ENCODE assay signal across 18 cellular contexts in the genomic region with DNA sequence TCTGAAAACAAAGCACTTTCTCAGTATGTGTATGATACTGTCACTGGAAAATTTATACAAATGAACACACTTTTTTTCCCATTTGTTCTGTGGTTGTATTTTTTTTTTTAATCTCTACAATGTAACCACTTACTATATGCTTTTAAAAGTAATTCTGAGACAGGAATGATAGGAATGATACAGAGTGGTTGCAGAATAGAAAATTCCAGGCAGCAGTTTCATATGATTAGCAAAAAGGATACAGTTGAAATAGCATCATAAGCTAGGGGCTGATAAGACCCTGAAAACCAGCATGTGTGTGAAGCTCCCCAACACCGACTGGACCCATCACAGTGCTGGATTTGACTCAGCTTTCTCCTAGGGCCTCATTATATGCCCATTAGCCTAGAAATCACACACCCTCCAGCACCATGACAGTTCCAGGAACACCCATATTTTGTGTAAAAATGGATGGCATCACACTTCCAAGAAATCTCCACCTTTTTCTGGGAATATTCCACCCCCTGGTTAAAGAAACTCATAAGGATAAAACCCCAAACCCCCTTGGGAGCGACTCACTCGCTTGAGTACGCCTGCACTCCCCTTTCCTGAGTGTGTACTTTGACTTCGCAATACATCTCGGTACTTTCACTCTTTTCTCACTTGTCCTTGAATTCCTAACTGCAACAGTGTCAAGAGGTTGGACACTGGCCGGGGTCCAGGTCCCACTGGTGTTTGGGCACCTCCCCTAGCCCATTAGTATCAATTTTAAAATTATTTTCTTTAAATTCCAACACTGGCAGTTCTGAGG.
DNase-seq lines count a peak whose midpoint lies in the region; ATAC-seq and TF ChIP-seq lines count a peak whose summit lies in the region.
"Had no signal": no experiment of that assay in that cellular context is flagged by ENCODE, and none has a peak within 500 bp of the region (broad histone marks: within the 10 kb centered on the region; RNA-seq: fewer than 3 reads in every experiment).

No MANE protein-coding gene starts in this region.

- in situ Hi-C loops in IMR-90 (cut with MboI; ENCODE audit: low sequenced_read_pairs): no loop called here

- H3K14ac ChIP-seq in IMR-90 (replicated peaks; ENCODE audit: low read depth, low read length): no peak overlapping the region; the same call in 1 of the 2 replicates

- DNase-seq in AG04450 (ENCODE audit: low read depth, low spot score) (no peak), IMR-90 (peak; percentile 41), choroid plexus epithelial cell (ENCODE audit: low read depth) (peak; percentile 14), retinal pigment epithelial cell (ENCODE audit: low read depth) (peak; percentile 17), mesenteric fat pad (ENCODE audit: low spot score) (no peak)
- DNase-seq in activated naive CD4-positive, alpha-beta T cell treated with anti-CD3 and anti-CD28 coated beads, Interleukin-2, amount 50 U/mL, for 16 hours: no peak
- DNase-seq in effector memory CD8-positive, alpha-beta T cell: no peak
- DNase-seq: AML-193, DMS153, H7, NCI-H1436, NCI-H2029 treated with DMSO at 0.1 percent for 48 hours, NCI-H2171 treated with DMSO at 0.1 percent for 48 hours, NCI-H748 treated with DMSO at 0.1 percent for 48 hours, OCI-M1, SHP77 treated with DMSO at 0.1 percent for 48 hours had no signal

- dilution Hi-C loops in IMR-90 (cut with HindIII; ENCODE audit: low sequenced_read_pairs, unreplicated experiment): no loop called here

- H3K36me3 ChIP-seq in IMR-90 (ENCODE audit: control insufficient read depth, insufficient read depth, low read length): no peaks in the 10 kb centered on the region

- TF ChIP-seq RAD21 in IMR-90 (IDR thresholded peaks at IDR 0.05; ENCODE audit: low read length): no peak

- H3K18ac ChIP-seq in IMR-90 (ENCODE audit: low read depth, low read length): peak overlapping the region; percentile 42

- H2AK5ac ChIP-seq in IMR-90 (ENCODE audit: low read depth, low read length): no peak overlapping the region

- no peak for TF ChIP-seq CTCF in AG04450 (IDR thresholded peaks at IDR 0.05; ENCODE audit: low read depth, low read length)
- TF ChIP-seq CTCF in IMR-90 (conservative IDR thresholded peaks at IDR 0.05; ENCODE audit: low read depth, low read length): no peak
- TF ChIP-seq CTCF in choroid plexus epithelial cell (conservative IDR thresholded peaks at IDR 0.05; ENCODE audit: low read depth, low read length): no peak
- no peak for TF ChIP-seq CTCF in retinal pigment epithelial cell (conservative IDR thresholded peaks at IDR 0.05; ENCODE audit: low read depth, low read length)

- peak overlapping the region; percentile 31 for H3K27ac ChIP-seq in AG04450 (ENCODE audit: low read depth, low read length)
- H3K27ac ChIP-seq in IMR-90 (ENCODE audit: insufficient read depth, low read length): peak overlapping the region; percentile 22; the same call in 1 of the 2 replicates
- H3K27ac ChIP-seq: HL-60 had no signal

- no peak for TF ChIP-seq POLR2A in IMR-90 (IDR thresholded peaks at IDR 0.05; ENCODE audit: low read depth, low read length)

- H2AFZ ChIP-seq in IMR-90 (replicated peaks; ENCODE audit: low read length, poor library complexity): no peak overlapping the region

- H3K4ac ChIP-seq in IMR-90 (ENCODE audit: low read depth, low read length): peak overlapping the region; percentile 16; the same call in 1 of the 2 replicates

- intact Hi-C loops in IMR-90 (cut with micrococcal nuclease): no loop called here

- peak overlapping the region; percentile 10; the same call in 1 of the 2 replicates for H3K4me2 ChIP-seq in IMR-90 (ENCODE audit: low read depth, low read length)

- H3K4me1 Mint-ChIP-seq in effector memory CD8-positive, alpha-beta T cell (ENCODE audit: low read depth in 2 of 2): no peaks in the 10 kb centered on the region
- H3K4me1 Mint-ChIP-seq: CD14-positive monocyte had no signal

- H3K27me3 Mint-ChIP-seq in effector memory CD8-positive, alpha-beta T cell: no peaks in the 10 kb centered on the region

- H3K4me3 Mint-ChIP-seq in effector memory CD8-positive, alpha-beta T cell: no peak overlapping the region
- H3K4me3 Mint-ChIP-seq: CD14-positive monocyte had no signal

- H2BK120ac ChIP-seq in IMR-90 (ENCODE audit: low read depth, low read length): no peak overlapping the region

- no peaks in the 10 kb centered on the region for H3K9me3 ChIP-seq in AG04450 (ENCODE audit: control insufficient read depth, insufficient read depth, low read length)
- H3K9me3 ChIP-seq in IMR-90 (ENCODE audit: control insufficient read depth, insufficient read depth, low read length): no peaks in the 10 kb centered on the region

- peaks cover 5% of the 10 kb centered on the region for H3K4me1 ChIP-seq in IMR-90 (ENCODE audit: control insufficient read depth, insufficient read depth, low read length)

- no peak overlapping the region for H3K56ac ChIP-seq in IMR-90 (ENCODE audit: extremely low read depth, insufficient read depth, low read length)

- no peaks in the 10 kb centered on the region for H4K20me1 ChIP-seq in IMR-90 (ENCODE audit: insufficient read depth, low read length)

- H2AK9ac ChIP-seq in IMR-90 (replicated peaks; ENCODE audit: low read depth, low read length, poor library complexity): no peak overlapping the region

- H4K5ac ChIP-seq in IMR-90 (ENCODE audit: low read depth, low read length): peak overlapping the region; percentile 49

- H3K4me3 ChIP-seq in AG04450 (ENCODE audit: low read depth, low read length): no peak overlapping the region
- no peak overlapping the region for H3K4me3 ChIP-seq in IMR-90 (ENCODE audit: insufficient read depth, low read depth, low read length)
- H3K4me3 ChIP-seq in choroid plexus epithelial cell (ENCODE audit: low read depth, low read length): no peak overlapping the region
- no peak overlapping the region for H3K4me3 ChIP-seq in retinal pigment epithelial cell (ENCODE audit: low read length)

- CTCF ChIA-PET in AG04450 (lab: Charles Lee): no interaction called here
- CTCF ChIA-PET in IMR-90 (lab: Yijun Ruan, JAX): interaction anchor here (0.5 kb wide), 1 partner anchor 1316 kb away, joined by 3 read pairs; no protein-coding TSS in a partner anchor

- no peak overlapping the region for H3K9ac ChIP-seq in IMR-90 (ENCODE audit: low read depth, low read length)

- H3K79me1 ChIP-seq in IMR-90 (ENCODE audit: low read depth in 1 of 2, low read length in 2 of 2): no peaks in the 10 kb centered on the region

- no peak overlapping the region for H3K27ac Mint-ChIP-seq in effector memory CD8-positive, alpha-beta T cell
- H3K27ac Mint-ChIP-seq: CD14-positive monocyte had no signal

- no peak overlapping the region for H4K91ac ChIP-seq in IMR-90 (ENCODE audit: insufficient read depth, low read depth, low read length)

- 89% methylated on average over 5 of the region's 7 CpGs; no CpG with 5 or more reads in 1 of the 2 experiments for WGBS in IMR-90 (ENCODE audit: extremely low coverage in 2 of 2, insufficient read length in 1 of 2), 2 experiments

- H3K27me3 ChIP-seq in AG04450 (ENCODE audit: control insufficient read depth, insufficient read depth, low read length) (no peaks in the 10 kb centered on the region), IMR-90 (ENCODE audit: control insufficient read depth, insufficient read depth, low read length) (no peaks in the 10 kb centered on the region)

- no peaks in the 10 kb centered on the region for H3K36me3 Mint-ChIP-seq in effector memory CD8-positive, alpha-beta T cell (ENCODE audit: insufficient read depth)
- H3K36me3 Mint-ChIP-seq: CD14-positive monocyte had no signal

- H4K8ac ChIP-seq in IMR-90 (ENCODE audit: low read depth in 2 of 2, low read length in 2 of 2): peak overlapping the region in 1 of 2 experiments; percentile 21; a peak in 1 of 4 replicates

- H3K23ac ChIP-seq in IMR-90 (ENCODE audit: low read depth, low read length): no peak overlapping the region

- H2BK20ac ChIP-seq in IMR-90 (ENCODE audit: low read depth, low read length): peak overlapping the region; percentile 87

- no peak overlapping the region for H2BK15ac ChIP-seq in IMR-90 (ENCODE audit: low read depth, low read length)

- H2BK5ac ChIP-seq in IMR-90 (ENCODE audit: low read depth, low read length, poor library complexity, severe bottlenecking): no peak overlapping the region

- BruUV-seq in IMR-90 (replicated peaks; lab: Mats Ljungman, UMichigan): no TSS peak

- H3K9me3 Mint-ChIP-seq in effector memory CD8-positive, alpha-beta T cell: no peaks in the 10 kb centered on the region

- ATAC-seq in IMR-90 (ENCODE audit: low read depth): peak; percentile 80
- ATAC-seq in effector memory CD8-positive, alpha-beta T cell (replicated peaks): no peak

- POLR2A ChIA-PET in AG04450 (lab: Yijun Ruan, JAX): no interaction called here
- POLR2A ChIA-PET in IMR-90 (lab: Charles Lee; ENCODE audit: unreplicated experiment): interaction anchor here (0.6 kb wide), 1 partner anchor 15 kb away, joined by 14 read pairs; no protein-coding TSS in a partner anchor

- H3K9me1 ChIP-seq in IMR-90 (ENCODE audit: insufficient read depth, low read length): no peaks in the 10 kb centered on the region

TF ChIP-seq in IMR-90, 13 proteins besides CTCF, POLR2A, EP300 and RAD21:
- TF ChIP-seq RCOR1 (IDR thresholded peaks at IDR 0.05; ENCODE audit: insufficient replicate concordance, low read length): no peak
TF ChIP-seq in IMR-90: peak in this region for 0.

Comparison
In these comparisons a context has a peak if more than half of its experiments do, and no peak if none do; other contexts are left out.
1. DNase-seq: peak in IMR-90 (single experiment), choroid plexus epithelial cell (single experiment) and retinal pigment epithelial cell (single experiment); none in AG04450 (single experiment), activated naive CD4-positive, alpha-beta T cell treated with anti-CD3 and anti-CD28 coated beads, Interleukin-2, amount 50 U/mL, for 16 hours (single experiment), mesenteric fat pad (single experiment) and effector memory CD8-positive, alpha-beta T cell (0 of 3).